ENCODE assay signal across 10 cellular contexts in the genomic region with DNA sequence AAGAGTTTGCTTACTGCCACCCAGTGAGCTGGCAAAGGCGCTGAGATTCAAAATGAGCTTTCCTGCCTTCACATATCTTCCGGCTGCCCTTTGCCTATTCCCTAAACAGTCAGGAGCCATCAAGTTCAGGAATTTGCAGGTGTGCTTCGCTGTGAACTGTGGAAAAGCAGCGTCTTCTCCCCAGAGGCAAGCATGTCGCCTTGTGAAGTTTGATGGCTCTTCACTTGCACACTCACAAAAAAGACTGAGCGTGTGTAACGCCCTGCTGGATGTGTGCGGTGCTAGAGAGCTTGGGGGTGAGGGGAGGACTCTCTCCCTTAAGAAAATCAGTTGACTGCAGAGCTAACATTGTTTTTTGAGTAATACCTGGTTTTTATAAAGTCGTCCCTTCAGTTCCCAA. TPM values are rescaled to one million over a fixed set of nuclear protein-coding genes. Genes with fewer than 3 reads are reported as not detected.
DNase-seq lines count a peak whose midpoint lies in the region; ATAC-seq and TF ChIP-seq lines count a peak whose summit lies in the region.
"Had no signal": no experiment of that assay in that cellular context is flagged by ENCODE, and none has a peak within 500 bp of the region (broad histone marks: within the 10 kb centered on the region; RNA-seq: fewer than 3 reads in every experiment).

No MANE protein-coding gene starts in this region.

- H3K27me3 ChIP-seq in HUES6 (ENCODE audit: control insufficient read depth, insufficient read depth, low read length) (peaks cover 37% of the 10 kb centered on the region), breast epithelium (no peaks in the 10 kb centered on the region)

- POLR2A ChIA-PET in naive thymus-derived CD8-positive, alpha-beta T cell (lab: Charles Lee): interaction anchor here (0.6 to 1.8 kb wide), 5 partner anchors 12 to 221 kb away, joined by 3 to 6 read pairs (median 5); no protein-coding TSS in a partner anchor

- peaks cover 50 to 78% (median 72%) of the 10 kb centered on the region in 3 donors for H3K27me3 Mint-ChIP-seq in CD14-positive monocyte (ENCODE audit: low read depth in 3 of 3)
- peaks cover 0 to 20% (median 5%) of the 10 kb centered on the region in 5 donors for H3K27me3 Mint-ChIP-seq in naive thymus-derived CD8-positive, alpha-beta T cell

- peaks cover 0 to 10% (median 3%) of the 10 kb centered on the region in 7 donors for H3K9me3 Mint-ChIP-seq in CD14-positive monocyte
- no peaks in the 10 kb centered on the region for H3K9me3 Mint-ChIP-seq in naive thymus-derived CD8-positive, alpha-beta T cell

- H3K4me1 ChIP-seq in HUES6 (ENCODE audit: control insufficient read depth, insufficient read depth, low read length): peaks cover 14% of the 10 kb centered on the region; the same call in 1 of the 2 replicates
- peaks cover 0 to 4% of the 10 kb centered on the region in 2 donors for H3K4me1 ChIP-seq in breast epithelium

- no peak overlapping the region for H3K9ac ChIP-seq in HUES6 (ENCODE audit: low read length)

- H3K27ac ChIP-seq in HUES6 (ENCODE audit: low read depth, low read length): no peak overlapping the region
- H3K27ac ChIP-seq in breast epithelium: no peak overlapping the region

- H3K36me3 ChIP-seq in HUES6 (ENCODE audit: control insufficient read depth, insufficient read depth, low read length) (no peaks in the 10 kb centered on the region), breast epithelium (no peaks in the 10 kb centered on the region)

- TF ChIP-seq CTCF in CD14-positive monocyte (IDR thresholded peaks at IDR 0.05) (no peak), breast epithelium (IDR thresholded peaks at IDR 0.05) (no peak)

- no peaks in the 10 kb centered on the region for H3K9me3 ChIP-seq in HUES6 (ENCODE audit: control insufficient read depth, insufficient read depth, low read depth, low read length)
- no peaks in the 10 kb centered on the region for H3K9me3 ChIP-seq in breast epithelium

- intact Hi-C loops in CD14-positive monocyte (cut with micrococcal nuclease): no loop called here
- intact Hi-C loops in breast epithelium (cut with DNase I; ENCODE audit: low total_unique reads): no loop called here

- no peak for TF ChIP-seq POLR2A in breast epithelium (IDR thresholded peaks at IDR 0.05)

- H3K27ac Mint-ChIP-seq in CD14-positive monocyte: no peak overlapping the region
- peak overlapping the region in 8 of 10 donors; percentile 63 to 90 (median 80) for H3K27ac Mint-ChIP-seq in naive thymus-derived CD8-positive, alpha-beta T cell

- peaks cover 16% of the 10 kb centered on the region for H3K4me1 Mint-ChIP-seq in CD14-positive monocyte
- H3K4me1 Mint-ChIP-seq in naive thymus-derived CD8-positive, alpha-beta T cell: peaks cover 2 to 26% (median 18%) of the 10 kb centered on the region in 4 donors

- no peak for ATAC-seq in naive thymus-derived CD8-positive, alpha-beta T cell
- no peak for ATAC-seq in HG03108 (IDR thresholded peaks at IDR 0.05; ENCODE audit: unreplicated experiment)
- no peak for ATAC-seq in GM18909 (IDR thresholded peaks at IDR 0.05; ENCODE audit: poor library complexity, unreplicated experiment)

- H3K36me3 Mint-ChIP-seq in CD14-positive monocyte: no peaks in the 10 kb centered on the region
- no peaks in the 10 kb centered on the region for H3K36me3 Mint-ChIP-seq in naive thymus-derived CD8-positive, alpha-beta T cell

- H3K4me3 ChIP-seq in HUES6 (ENCODE audit: low read depth, low read length) (peak overlapping the region; percentile 76), breast epithelium (peak overlapping the region in 2 of 3 donors; percentile 76 to 86)

- peak overlapping the region; percentile 78 to 89 for H3K4me3 Mint-ChIP-seq in CD14-positive monocyte
- peak overlapping the region; percentile 80 to 93 (median 88) for H3K4me3 Mint-ChIP-seq in naive thymus-derived CD8-positive, alpha-beta T cell

- no peak for DNase-seq in CD14-positive monocyte (ENCODE audit: low spot score)
- DNase-seq in breast epithelium (ENCODE audit: low spot score in 2 of 2): no peak
- peak in 1 of 10 donors; percentile 11 for DNase-seq in naive thymus-derived CD8-positive, alpha-beta T cell
- DNase-seq in anterior cingulate cortex (lab: John Stamatoyannopoulos, UW): no peak
- no peak for DNase-seq in stimulated activated CD4-positive, alpha-beta T cell treated with anti-CD3 and anti-CD28 coated beads, Interleukin-2, amount 100 ng/mL, for 48 hours
- DNase-seq: cortex of kidney, T-helper 9 cell had no signal

RNA-seq across cellular contexts. Expression of gene KANK1, which starts 1.2 kb away (rescaled TPM):
- under 1 TPM in 1 of 2 donors, not detected in 1; 0.03 TPM for polyA plus RNA-seq in CD14-positive monocyte
- 10 to 100 TPM; 59.4 to 76.7 (median 64.9) TPM for total RNA-seq in breast epithelium
- total RNA-seq in naive thymus-derived CD8-positive, alpha-beta T cell: 10 to 100 TPM; 10.1 to 13.0 TPM
- polyA plus RNA-seq in naive thymus-derived CD8-positive, alpha-beta T cell: 10 to 100 TPM in 1 of 3 donors, 1 to 10 TPM in 2; 1.0 to 12.9 (median 5.4) TPM

Comparison
In these comparisons a context has a peak if more than half of its experiments do, and no peak if none do; other contexts are left out.
1. H3K27ac Mint-ChIP-seq: peak in naive thymus-derived CD8-positive, alpha-beta T cell (8 of 10); none in CD14-positive monocyte (0 of 7).
2. RNA of gene KANK1, which starts 1.2 kb away (total RNA-seq): 59.4 to 76.7 TPM in breast epithelium; 10.1 to 13.0 TPM in naive thymus-derived CD8-positive, alpha-beta T cell; every median in the first group is over 4 times any median in the second.